ENCODE assay signal across 8 cellular contexts in the genomic region with DNA sequence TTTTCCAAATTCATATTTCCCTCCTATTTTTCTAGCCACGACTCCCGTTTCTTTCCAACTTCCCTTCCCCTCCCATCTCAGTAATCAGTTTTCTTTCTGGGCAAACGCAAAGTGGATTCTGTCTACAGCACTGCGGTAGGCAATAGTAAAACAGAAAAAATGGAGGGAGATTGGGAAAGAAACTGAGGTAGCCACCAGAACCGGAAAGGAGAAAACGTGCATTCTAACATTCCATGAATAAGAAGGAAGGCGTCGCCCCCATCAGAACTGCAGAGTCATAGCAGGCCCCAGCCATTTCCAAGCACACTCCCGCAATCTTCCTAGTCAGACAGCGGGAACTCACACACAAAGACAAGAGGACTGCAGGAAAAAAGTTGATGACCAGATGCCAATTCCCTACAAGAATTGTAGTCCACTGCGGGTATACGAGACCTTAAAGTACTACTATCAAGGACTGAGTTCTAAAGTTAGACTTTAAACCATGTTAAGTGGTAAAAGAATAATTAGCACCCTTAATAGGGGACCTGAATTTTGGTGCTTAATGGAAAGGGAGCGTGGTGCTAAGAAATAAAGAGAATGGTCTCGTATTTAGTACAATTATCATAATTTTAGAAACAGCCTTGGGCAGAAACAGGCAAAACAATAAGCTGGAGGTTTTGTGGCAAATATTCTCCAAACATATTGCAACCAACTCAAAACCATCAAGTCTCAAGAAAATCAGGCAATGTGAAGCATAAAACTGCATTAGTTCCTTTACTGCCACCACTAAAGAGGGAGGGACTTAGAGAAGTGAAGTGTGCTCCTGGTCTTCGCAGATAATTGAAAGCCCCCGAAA.
A peak's percentile ranks its signal among the peaks of the same experiment; 100 is the strongest.
DNase-seq lines count a peak whose midpoint lies in the region; ATAC-seq and TF ChIP-seq lines count a peak whose summit lies in the region.

No MANE protein-coding gene starts in this region.

- TF ChIP-seq CTCF in astrocyte of the cerebellum (IDR thresholded peaks at IDR 0.05; ENCODE audit: low read depth, low read length, missing control alignments): peak; percentile 26

- in situ Hi-C loops in ACHN (cut with HindIII; ENCODE audit: low pct_ligation_motif_present, low pct_unique_long_range_greater_than_20kb, low sequenced_read_pairs): no loop called here
- in situ Hi-C loops in astrocyte of the cerebellum (cut with HindIII; ENCODE audit: low sequenced_read_pairs): no loop called here

- DNase-seq in ACHN (peak; percentile 83), NCI-H446 treated with DMSO at 0.1 percent for 48 hours (lab: John Stamatoyannopoulos, UW) (peak; percentile 87), astrocyte of the cerebellum (ENCODE audit: low read depth) (peak; percentile 67), hippocampal formation (lab: John Stamatoyannopoulos, UW) (peak; percentile 31 to 85), putamen (ENCODE audit: low spot score) (peak; percentile 78)

- H3K4me3 ChIP-seq in astrocyte of the cerebellum (ENCODE audit: low read depth, low read length): peak overlapping the region; percentile 85

- ATAC-seq in GM21529 (IDR thresholded peaks at IDR 0.05; ENCODE audit: unreplicated experiment) (peak; percentile 2), HG03442 (IDR thresholded peaks at IDR 0.05; ENCODE audit: unreplicated experiment) (no peak), HG03159 (IDR thresholded peaks at IDR 0.05; ENCODE audit: unreplicated experiment) (no peak)
